10 cellular contexts compared by ENCODE assay signal in genomic region chr6:52536424-52536916, GRCh38. TPM values are rescaled to one million over a fixed set of nuclear protein-coding genes. Genes with fewer than 3 reads are reported as not detected.
DNase-seq lines count a peak whose midpoint lies in the region; ATAC-seq and TF ChIP-seq lines count a peak whose summit lies in the region.
"Had no signal": no experiment of that assay in that cellular context is flagged by ENCODE, and none has a peak within 500 bp of the region (broad histone marks: within the 10 kb centered on the region; RNA-seq: fewer than 3 reads in every experiment).

No MANE protein-coding gene starts in this region.

- H2BK15ac ChIP-seq in H9 (ENCODE audit: low read depth, low read length): no peak overlapping the region

- peaks cover 28% of the 10 kb centered on the region in 2 experiments for H3K4me1 Mint-ChIP-seq in H9

- ATAC-seq in GM18517 (IDR thresholded peaks at IDR 0.05; ENCODE audit: unreplicated experiment): peak; percentile 30
- peak; percentile 43 for ATAC-seq in GM21576 (IDR thresholded peaks at IDR 0.05; ENCODE audit: unreplicated experiment)
- ATAC-seq in HG03175 (IDR thresholded peaks at IDR 0.05; ENCODE audit: unreplicated experiment): peak; percentile 31

- no peak overlapping the region for H3K14ac ChIP-seq in H9 (ENCODE audit: insufficient read depth, low read length)

- no peaks in the 10 kb centered on the region for H3K27me3 ChIP-seq in fibroblast of lung (ENCODE audit: control insufficient read depth, insufficient read depth, low read length)
- H3K27me3 ChIP-seq in esophagus muscularis mucosa: no peaks in the 10 kb centered on the region
- no peaks in the 10 kb centered on the region for H3K27me3 ChIP-seq in H9 (ENCODE audit: insufficient read depth, low read length)

- H3K4me3 ChIP-seq in fibroblast of lung (replicated peaks in 1 of 4; ENCODE audit: control extremely low read depth in 1 of 4, insufficient read depth in 1 of 4, low read depth in 3 of 4, low read length in 4 of 4) (no peak overlapping the region), esophagus muscularis mucosa (no peak overlapping the region)

- no peak overlapping the region for H4K91ac ChIP-seq in H9 (ENCODE audit: insufficient read length, low read depth, low read length)

- peak overlapping the region; percentile 73 for H3K27ac ChIP-seq in fibroblast of lung (ENCODE audit: insufficient read depth, low read length)
- H3K27ac ChIP-seq in esophagus muscularis mucosa (replicated peaks in 1 of 4): no peak overlapping the region
- no peak overlapping the region for H3K27ac ChIP-seq in H9 (ENCODE audit: insufficient read length, low read depth, low read length)

- H3K18ac ChIP-seq in H9 (ENCODE audit: insufficient read length, low read depth, low read length): no peak overlapping the region

- H4K20me1 ChIP-seq in fibroblast of lung (ENCODE audit: control insufficient read depth, extremely low read depth, insufficient read depth, low read length): no peaks in the 10 kb centered on the region
- H4K20me1 ChIP-seq in H9 (ENCODE audit: control insufficient read depth, insufficient read depth, insufficient read length): no peaks in the 10 kb centered on the region

- WGBS in esophagus muscularis mucosa: 84% methylated on average over 5 of the region's 6 CpGs
- no CpG with 5 or more reads among the region's 6 CpGs for WGBS in H9 (ENCODE audit: extremely low coverage, insufficient read length, low lambda C conversion rate)

- H3K36me3 Mint-ChIP-seq in H9 (ENCODE audit: insufficient read depth in 1 of 3, low read depth in 3 of 3): peaks cover 4 to 16% (median 5%) of the 10 kb centered on the region in 3 experiments; a peak in 4 of 7 replicates

- H3K27me3 Mint-ChIP-seq in H9 (ENCODE audit: low read depth): no peaks in the 10 kb centered on the region

- no peak overlapping the region for H4K5ac ChIP-seq in H9 (ENCODE audit: insufficient read length, low read depth, low read length)

- H3K9ac ChIP-seq in fibroblast of lung (ENCODE audit: insufficient read depth, low read length) (no peak overlapping the region), H9 (ENCODE audit: extremely low read depth, insufficient read length, low read length) (no peak overlapping the region)

- no peaks in the 10 kb centered on the region for H3K9me3 Mint-ChIP-seq in H9
- H3K9me3 Mint-ChIP-seq: activated naive CD4-positive, alpha-beta T cell treated with anti-CD3 and anti-CD28 coated beads for 36 hours had no signal

- no peak for TF ChIP-seq POLR2A in esophagus muscularis mucosa (IDR thresholded peaks at IDR 0.05; ENCODE audit: low read depth)

- no peak for TF ChIP-seq CTCF in fibroblast of lung (conservative IDR thresholded peaks at IDR 0.05 in 1 of 2, IDR thresholded peaks at IDR 0.05 in 1 of 2; ENCODE audit: low read depth in 1 of 2, low read length in 2 of 2)
- TF ChIP-seq CTCF in esophagus muscularis mucosa (IDR thresholded peaks at IDR 0.05): no peak
- TF ChIP-seq CTCF in H9 (conservative IDR thresholded peaks at IDR 0.05): no peak

- H3K4me2 ChIP-seq in fibroblast of lung (ENCODE audit: extremely low read depth, insufficient read depth, low read length): no peak overlapping the region
- no peak overlapping the region for H3K4me2 ChIP-seq in H9 (ENCODE audit: insufficient read depth, insufficient read length, low read length)

- H3K4ac ChIP-seq in H9 (ENCODE audit: low read depth, low read length): no peak overlapping the region

- no peak overlapping the region for H3K23ac ChIP-seq in H9 (ENCODE audit: insufficient read length, low read depth, low read length)

- no peak overlapping the region for H2BK120ac ChIP-seq in H9 (ENCODE audit: low read depth, low read length, poor library complexity, severe bottlenecking)

- peaks cover 50% of the 10 kb centered on the region for H3K4me1 ChIP-seq in fibroblast of lung (ENCODE audit: control insufficient read depth, extremely low read depth, insufficient read depth, low read length)
- H3K4me1 ChIP-seq in esophagus muscularis mucosa: peaks cover 40 to 58% (median 53%) of the 10 kb centered on the region in 4 donors
- peaks cover 16% of the 10 kb centered on the region; the same call in 1 of the 2 replicates for H3K4me1 ChIP-seq in H9 (ENCODE audit: insufficient read depth, low read length)

- H3K79me1 ChIP-seq in H9 (ENCODE audit: insufficient read depth, low read depth, low read length, poor library complexity, severe bottlenecking): no peaks in the 10 kb centered on the region

- H2AFZ ChIP-seq in fibroblast of lung (ENCODE audit: low read length) (no peak overlapping the region), H9 (ENCODE audit: low read length) (no peak overlapping the region)

- H3T11ph ChIP-seq in H9 (ENCODE audit: low read length): no peak overlapping the region

- no peak overlapping the region for H2BK5ac ChIP-seq in H9 (ENCODE audit: insufficient read length, low read length)

- intact Hi-C loops in esophagus muscularis mucosa (cut with DNase I): no loop called here

- no peaks in the 10 kb centered on the region for H3K9me3 ChIP-seq in fibroblast of lung (ENCODE audit: control insufficient read depth, insufficient read depth, low read depth, low read length)
- H3K9me3 ChIP-seq in esophagus muscularis mucosa: no peaks in the 10 kb centered on the region
- no peaks in the 10 kb centered on the region for H3K9me3 ChIP-seq in H9 (ENCODE audit: control insufficient read depth, low read depth, low read length)

- peak overlapping the region in 1 of 3 experiments; percentile 88; a peak in 1 of 7 replicates for H3K27ac Mint-ChIP-seq in H9
- H3K27ac Mint-ChIP-seq: activated naive CD4-positive, alpha-beta T cell treated with anti-CD3 and anti-CD28 coated beads for 36 hours had no signal

- H2AK5ac ChIP-seq in H9 (ENCODE audit: insufficient read length, low read length): no peak overlapping the region

- H4K8ac ChIP-seq in H9 (replicated peaks; ENCODE audit: insufficient read length, low read depth, low read length): no peak overlapping the region

- DNase-seq in fibroblast of lung (ENCODE audit: low read depth in 2 of 2) (no peak), AML-193 (lab: John Stamatoyannopoulos, UW) (no peak), esophagus muscularis mucosa (ENCODE audit: extremely low spot score) (no peak), H9 (no peak)
- no peak for DNase-seq in stimulated activated CD4-positive, alpha-beta T cell treated with anti-CD3 and anti-CD28 coated beads, Interleukin-2, amount 100 ng/mL, for 48 hours
- DNase-seq: activated naive CD4-positive, alpha-beta T cell treated with anti-CD3 and anti-CD28 coated beads for 36 hours; COR-L47 had no signal

- no peak for TF ChIP-seq EP300 in esophagus muscularis mucosa (IDR thresholded peaks at IDR 0.05)

- no peak overlapping the region for H2BK12ac ChIP-seq in H9 (ENCODE audit: insufficient read length, low read depth, low read length)

- H2BK20ac ChIP-seq in H9 (ENCODE audit: low read depth, low read length, poor library complexity, severe bottlenecking): no peak overlapping the region

- H3K36me3 ChIP-seq in fibroblast of lung (ENCODE audit: control insufficient read depth, insufficient read depth, low read length) (peaks cover 14% of the 10 kb centered on the region), esophagus muscularis mucosa (peaks cover 12 to 25% (median 14%) of the 10 kb centered on the region in 4 donors)

- no peak overlapping the region for H3K56ac ChIP-seq in H9 (ENCODE audit: insufficient read length, low read depth, low read length)

- H3K79me2 ChIP-seq in fibroblast of lung (ENCODE audit: control insufficient read depth, insufficient read depth, low read length) (peaks cover 83% of the 10 kb centered on the region), H9 (ENCODE audit: insufficient read depth, low read length) (peaks cover 2% of the 10 kb centered on the region; the same call in 1 of the 2 replicates)

- no peaks in the 10 kb centered on the region for H3K23me2 ChIP-seq in H9 (ENCODE audit: insufficient read length, low read depth, low read length, poor library complexity, severe bottlenecking)

- no peak overlapping the region for H3K4me3 Mint-ChIP-seq in H9
- H3K4me3 Mint-ChIP-seq: activated naive CD4-positive, alpha-beta T cell treated with anti-CD3 and anti-CD28 coated beads for 36 hours had no signal

RNA-seq across cellular contexts. Expression of gene TRAM2, which starts 40.4 kb away (rescaled TPM):
- total RNA-seq in fibroblast of lung: 69.6 and 131 TPM in 2 replicates
- polyA plus RNA-seq in fibroblast of lung: 155 and 252 TPM in 2 replicates
- polyA plus RNA-seq in fibroblast of lung (2012): 107 and 217 TPM in 2 replicates
- polyA minus RNA-seq in fibroblast of lung (ENCODE audit: low replicate concordance): 254 and 398 TPM in 2 replicates
- total RNA-seq in esophagus muscularis mucosa: 10 to 100 TPM; 13.3 to 23.8 (median 18.5) TPM
- 20.5 and 21.2 TPM in 2 replicates for total RNA-seq in H9 (2021)
